8 cellular contexts compared by ENCODE assay signal in genomic region chr3:23916886-23917815, GRCh38. TPM values are rescaled to one million over a fixed set of nuclear protein-coding genes. Genes with fewer than 3 reads are reported as not detected.
A peak's percentile ranks its signal among the peaks of the same experiment; 100 is the strongest.
DNase-seq lines count a peak whose midpoint lies in the region; ATAC-seq and TF ChIP-seq lines count a peak whose summit lies in the region.

TSS of gene NKIRAS1 (minus strand) at chr3:23916990. CDS start at chr3:23910904, 6,086 bp downstream.
TSS of gene RPL15 (plus strand) at chr3:23917132. CDS start at chr3:23917860, 728 bp downstream.

- peaks cover 10% of the 10 kb centered on the region for H3K36me3 ChIP-seq in BJ (ENCODE audit: control insufficient read depth, insufficient read depth, low read length)

- CTCF ChIA-PET in BJ (lab: Yijun Ruan, JAX) = interaction anchor here (0.8 to 1.4 kb wide), 6 partner anchors 8 to 767 kb away, joined by 3 to 4 read pairs (median 4); no protein-coding TSS in a partner anchor

- peak; percentile 80 for DNase-seq in BJ (ENCODE audit: low read depth)
- peak; percentile 89 for DNase-seq in GM19238 (ENCODE audit: insufficient read length, low spot score)
- DNase-seq in NCI-H524 (lab: John Stamatoyannopoulos, UW) = peak; percentile 89 to 96
- peak; percentile 98 for DNase-seq in activated CD4-positive, alpha-beta T cell treated with anti-CD3 and anti-CD28 coated beads for 48 hours
- peak; percentile 99 for DNase-seq in coronary artery (ENCODE audit: low spot score)
- DNase-seq in left kidney (ENCODE audit: low read depth, low spot score) = peak; percentile 99
- DNase-seq in stimulated activated CD4-positive, alpha-beta T cell treated with anti-CD3 and anti-CD28 coated beads, Interleukin-2, amount 100 ng/mL, for 24 hours = peak; percentile 95 to 97

- TF ChIP-seq CTCF in BJ (IDR thresholded peaks at IDR 0.05; ENCODE audit: insufficient read depth, low read depth, low read length) (peak; percentile 56), coronary artery (IDR thresholded peaks at IDR 0.05) (peak; percentile 44)

- peak within 1 kb of the TSS; percentile 77 to 97 for H3K27ac ChIP-seq in coronary artery

- POLR2A ChIA-PET in BJ (lab: Charles Lee) = interaction anchor here (0.6 to 0.9 kb wide), 7 partner anchors 29 to 572 kb away, joined by 3 to 5 read pairs (median 4); no protein-coding TSS in a partner anchor

- no peaks in the 10 kb centered on the region for H3K27me3 ChIP-seq in BJ (ENCODE audit: control insufficient read depth, insufficient read depth, low read length)

- H3K4me3 ChIP-seq in BJ (ENCODE audit: low read depth, low read length) (peak within 1 kb of the TSS; percentile 100), coronary artery (peak within 1 kb of the TSS; percentile 91)

- peak; percentile 91 for ATAC-seq in HG03442 (IDR thresholded peaks at IDR 0.05; ENCODE audit: unreplicated experiment)

RNA-seq across cellular contexts. Expression of gene NKIRAS1, which starts in this region (rescaled TPM):
- 5.1 and 11.8 TPM in 2 replicates for polyA plus RNA-seq in BJ (2011; rRNA removed)
- polyA minus RNA-seq in BJ (2011; rRNA and poly(A)+ RNA removed) = 3.4 and 4.9 TPM in 2 replicates

RNA-seq across cellular contexts. Expression of gene RPL15, which starts in this region (rescaled TPM):
- polyA plus RNA-seq in BJ (2011; rRNA removed) = 4,789 and 5,733 TPM in 2 replicates
- 1,245 and 1,979 TPM in 2 replicates for polyA minus RNA-seq in BJ (2011; rRNA and poly(A)+ RNA removed)

Comparison
In these comparisons a context has a peak if more than half of its experiments do, and no peak if none do; other contexts are left out.
1. Peak in every context shown above with its lines: DNase-seq, ATAC-seq, H3K4me3 ChIP-seq and H3K27ac ChIP-seq.